Comparison of ENCODE assay signal across 12 cellular contexts in the genomic region with DNA sequence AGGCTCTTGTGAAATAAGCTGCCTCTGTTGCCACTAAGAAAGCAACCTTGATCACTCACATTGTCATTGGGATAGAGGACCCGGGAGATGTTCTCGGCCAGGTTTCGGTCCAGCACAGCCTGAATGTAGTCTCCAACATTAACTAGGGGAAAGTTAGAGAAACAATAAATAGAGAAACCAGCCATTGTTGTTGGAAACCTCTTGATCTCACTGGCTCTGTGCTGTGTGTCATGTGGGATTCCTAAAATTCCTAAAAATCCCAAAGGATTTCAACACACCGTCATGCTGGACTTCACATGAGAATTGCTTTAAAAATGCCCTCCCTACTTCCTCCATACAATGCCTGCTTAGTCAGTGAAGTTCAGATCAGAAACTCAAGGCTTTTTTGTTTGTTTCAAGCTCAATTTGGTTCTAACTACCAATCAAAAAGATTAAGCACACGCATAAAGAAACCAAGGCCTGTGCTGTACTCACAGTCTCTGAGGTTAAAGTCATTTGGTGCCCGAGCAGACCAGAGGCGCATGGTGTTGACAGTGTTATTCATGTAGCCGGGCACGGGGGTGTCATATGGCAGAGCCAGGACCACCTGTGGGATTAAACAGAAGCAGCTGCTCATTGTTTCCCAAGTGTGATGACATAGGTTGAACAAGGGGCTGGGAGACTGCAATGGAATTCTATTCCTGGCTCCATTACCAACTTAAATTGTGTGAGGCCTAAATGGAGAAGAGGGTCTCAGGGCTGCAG. TPM values are rescaled to one million over a fixed set of nuclear protein-coding genes. Genes with fewer than 3 reads are reported as not detected.
DNase-seq lines count a peak whose midpoint lies in the region; ATAC-seq and TF ChIP-seq lines count a peak whose summit lies in the region.
"Had no signal": no experiment of that assay in that cellular context is flagged by ENCODE, and none has a peak within 500 bp of the region (broad histone marks: within the 10 kb centered on the region; RNA-seq: fewer than 3 reads in every experiment).

No MANE protein-coding gene starts in this region.

- TF ChIP-seq CTCF in endothelial cell (IDR thresholded peaks at IDR 0.05; ENCODE audit: unreplicated experiment) = no peak

- DNase-seq in EL (peak; percentile 85), NCI-H524 (lab: John Stamatoyannopoulos, UW) (peak; percentile 90 to 97), endothelial cell (ENCODE audit: low spot score) (no peak), non-pigmented ciliary epithelial cell (ENCODE audit: low read depth) (peak; percentile 46), cerebellum (ENCODE audit: low spot score) (no peak)
- DNase-seq in effector memory CD4-positive, alpha-beta T cell = no peak
- no peak for DNase-seq in stimulated activated CD4-positive, alpha-beta T cell treated with anti-CD3 and anti-CD28 coated beads, Interleukin-2, amount 100 ng/mL, for 24 hours
- DNase-seq: activated T-cell treated with anti-CD3 and anti-CD28 coated beads, Interleukin-2, amount 50 U/mL, for 72 hours; foreskin keratinocyte; NCI-H1105 treated with DMSO at 0.1 percent for 48 hours had no signal

- H3K9me3 ChIP-seq in effector memory CD4-positive, alpha-beta T cell (ENCODE audit: control insufficient read depth, low read length) = no peaks in the 10 kb centered on the region

- H3K4me1 Mint-ChIP-seq in endothelial cell (ENCODE audit: unreplicated experiment) = peaks cover 10% of the 10 kb centered on the region

- H3K36me3 Mint-ChIP-seq in endothelial cell (ENCODE audit: low read depth, unreplicated experiment) = no peaks in the 10 kb centered on the region

- H3K4me3 Mint-ChIP-seq in endothelial cell (ENCODE audit: unreplicated experiment) = no peak overlapping the region
- H3K4me3 Mint-ChIP-seq: activated T-cell treated with anti-CD3 and anti-CD28 coated beads, Interleukin-2, amount 50 U/mL, for 72 hours had no signal

- no peaks in the 10 kb centered on the region for H3K9me3 Mint-ChIP-seq in endothelial cell (ENCODE audit: unreplicated experiment)
- H3K9me3 Mint-ChIP-seq: activated T-cell treated with anti-CD3 and anti-CD28 coated beads, Interleukin-2, amount 50 U/mL, for 72 hours had no signal

- H3K27me3 Mint-ChIP-seq in endothelial cell (ENCODE audit: unreplicated experiment) = peaks cover 1% of the 10 kb centered on the region

- ATAC-seq in GM18867 (IDR thresholded peaks at IDR 0.05; ENCODE audit: unreplicated experiment) = no peak
- ATAC-seq: activated T-cell treated with anti-CD3 and anti-CD28 coated beads, Interleukin-2, amount 50 U/mL, for 72 hours; foreskin keratinocyte had no signal

- no peaks in the 10 kb centered on the region for H3K27me3 ChIP-seq in effector memory CD4-positive, alpha-beta T cell (replicated peaks; ENCODE audit: control insufficient read depth, insufficient read depth, low read length, poor library complexity, severe bottlenecking)
- H3K27me3 ChIP-seq: foreskin keratinocyte had no signal

- H3K27ac ChIP-seq in effector memory CD4-positive, alpha-beta T cell (ENCODE audit: insufficient read depth, low read length, poor library complexity, severe bottlenecking) = no peak overlapping the region
- H3K27ac ChIP-seq: foreskin keratinocyte had no signal

- peak overlapping the region; percentile 78 for H3K27ac Mint-ChIP-seq in endothelial cell (ENCODE audit: unreplicated experiment)
- H3K27ac Mint-ChIP-seq: activated T-cell treated with anti-CD3 and anti-CD28 coated beads, Interleukin-2, amount 50 U/mL, for 72 hours had no signal

- no peaks in the 10 kb centered on the region for H3K36me3 ChIP-seq in effector memory CD4-positive, alpha-beta T cell (ENCODE audit: control insufficient read depth, insufficient read depth, low read length)

- no peaks in the 10 kb centered on the region for H3K4me1 ChIP-seq in effector memory CD4-positive, alpha-beta T cell (ENCODE audit: control insufficient read depth, insufficient read depth, low read length, poor library complexity, severe bottlenecking)
- H3K4me1 ChIP-seq: foreskin keratinocyte had no signal

- H3K4me3 ChIP-seq in effector memory CD4-positive, alpha-beta T cell (ENCODE audit: insufficient read depth, low read depth, low read length, poor library complexity, severe bottlenecking) = no peak overlapping the region

RNA-seq across cellular contexts. Expression of a gene that starts 23.6 kb away (rescaled TPM):
- total RNA-seq in endothelial cell (ENCODE audit: unreplicated experiment) (21.1 TPM), cerebellum (9.9 TPM)

RNA-seq across cellular contexts. Expression of a gene that starts 48.8 kb away (rescaled TPM):
- 2.7 TPM for total RNA-seq in endothelial cell (ENCODE audit: unreplicated experiment)
- total RNA-seq in cerebellum = 0.18 TPM
- total RNA-seq: activated T-cell treated with anti-CD3 and anti-CD28 coated beads, Interleukin-2, amount 50 U/mL, for 72 hours; foreskin keratinocyte; T-helper 2 cell treated with Interferon-gamma antibody and Interleukin-4, amounts not matched to agents 100 ng/mL and 5 ng/mL, for 36 hours had no signal

Comparison
In these comparisons a context has a peak if more than half of its experiments do, and no peak if none do; other contexts are left out.
1. DNase-seq: peak in EL (single experiment), NCI-H524 (2 of 2) and non-pigmented ciliary epithelial cell (single experiment); none in endothelial cell (single experiment), effector memory CD4-positive, alpha-beta T cell (0 of 3), stimulated activated CD4-positive, alpha-beta T cell treated with anti-CD3 and anti-CD28 coated beads, Interleukin-2, amount 100 ng/mL, for 24 hours (0 of 2) and cerebellum (single experiment).